In the genomic region with DNA sequence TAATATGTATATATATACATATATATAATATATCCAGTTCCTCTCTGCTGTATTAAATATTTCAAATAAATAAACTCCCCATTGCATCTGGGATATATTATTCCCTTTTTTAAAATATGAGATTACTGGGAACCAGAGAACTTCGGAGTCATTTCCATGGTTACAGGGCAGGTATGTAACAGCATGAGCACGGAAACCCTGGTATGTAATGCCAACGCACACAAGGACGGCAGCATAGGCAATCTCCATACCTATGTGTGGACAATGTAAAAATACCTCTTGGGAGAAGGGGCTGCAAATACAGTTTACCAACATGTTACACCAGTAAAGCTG, we compare ENCODE assay signal across 12 cellular contexts.
DNase-seq lines count a peak whose midpoint lies in the region; ATAC-seq and TF ChIP-seq lines count a peak whose summit lies in the region.
"Had no signal": no experiment of that assay in that cellular context is flagged by ENCODE, and none has a peak within 500 bp of the region (broad histone marks: within the 10 kb centered on the region; RNA-seq: fewer than 3 reads in every experiment).

No MANE protein-coding gene starts in this region.

- no peak overlapping the region for H3K27ac ChIP-seq in psoas muscle

- peak overlapping the region; percentile 85 to 91 (median 87) for H3K27ac Mint-ChIP-seq in IgD-negative memory B cell
- H3K27ac Mint-ChIP-seq: nephron had no signal

- ATAC-seq in psoas muscle, result no peak

- H3K36me3 Mint-ChIP-seq in IgD-negative memory B cell, result no peaks in the 10 kb centered on the region

- H3K9me3 ChIP-seq in endocrine pancreas (ENCODE audit: control insufficient read depth, low read length) (no peaks in the 10 kb centered on the region), psoas muscle (no peaks in the 10 kb centered on the region)

- intact Hi-C loops in psoas muscle (cut with DNase I), result no loop called here

- H3K9ac ChIP-seq in endocrine pancreas (ENCODE audit: control insufficient read depth, insufficient read depth, low read length), result no peak overlapping the region

- H3K4me1 Mint-ChIP-seq in IgD-negative memory B cell, result peaks cover 0 to 15% (median 9%) of the 10 kb centered on the region in 3 donors
- H3K4me1 Mint-ChIP-seq: nephron had no signal

- peaks cover 0 to 4% (median 2%) of the 10 kb centered on the region in 3 donors for H3K9me3 Mint-ChIP-seq in IgD-negative memory B cell

- H3K4me1 ChIP-seq in endocrine pancreas (ENCODE audit: control insufficient read depth, insufficient read depth, low read length) (no peaks in the 10 kb centered on the region), psoas muscle (no peaks in the 10 kb centered on the region)

- H3K27me3 ChIP-seq in endocrine pancreas (ENCODE audit: control insufficient read depth, insufficient read depth, low read length), result no peaks in the 10 kb centered on the region
- H3K27me3 ChIP-seq in psoas muscle (ENCODE audit: insufficient read depth in 3 of 3, low read length in 2 of 3), result peaks cover 0 to 7% (median 2%) of the 10 kb centered on the region in 3 donors

- H3K27me3 Mint-ChIP-seq in IgD-negative memory B cell, result no peaks in the 10 kb centered on the region

- WGBS in psoas muscle, 3 donors, result 14 to 39% (median 18%) methylated on average over 4 of the region's 4 CpGs

- H3K36me3 ChIP-seq in endocrine pancreas (ENCODE audit: control insufficient read depth, insufficient read depth, low read length) (no peaks in the 10 kb centered on the region), psoas muscle (ENCODE audit: insufficient read depth in 1 of 2, low read depth in 1 of 2) (no peaks in the 10 kb centered on the region)

- TF ChIP-seq CTCF in psoas muscle (IDR thresholded peaks at IDR 0.05), result no peak

- DNase-seq in DMS53 (lab: John Stamatoyannopoulos, UW), result peak; percentile 82
- no peak for DNase-seq in psoas muscle
- no peak for DNase-seq in central memory CD4-positive, alpha-beta T cell
- DNase-seq in HuH-7 (ENCODE audit: low spot score), result no peak
- DNase-seq in activated CD4-positive, alpha-beta T cell treated with anti-CD3 and anti-CD28 coated beads for 1 hour, result no peak
- DNase-seq in NAMALWA (ENCODE audit: low spot score), result no peak
- DNase-seq: activated gamma-delta T cell, NCI-H1048, SIG-M5 had no signal

- peak overlapping the region; percentile 68 for H3K4me3 ChIP-seq in endocrine pancreas (ENCODE audit: control insufficient read depth, insufficient read depth, low read length)
- peak overlapping the region; percentile 51 for H3K4me3 ChIP-seq in psoas muscle

- H3K4me3 Mint-ChIP-seq in IgD-negative memory B cell, result peak overlapping the region; percentile 87 to 97 (median 93)
- H3K4me3 Mint-ChIP-seq: nephron had no signal
